In the genomic region with DNA sequence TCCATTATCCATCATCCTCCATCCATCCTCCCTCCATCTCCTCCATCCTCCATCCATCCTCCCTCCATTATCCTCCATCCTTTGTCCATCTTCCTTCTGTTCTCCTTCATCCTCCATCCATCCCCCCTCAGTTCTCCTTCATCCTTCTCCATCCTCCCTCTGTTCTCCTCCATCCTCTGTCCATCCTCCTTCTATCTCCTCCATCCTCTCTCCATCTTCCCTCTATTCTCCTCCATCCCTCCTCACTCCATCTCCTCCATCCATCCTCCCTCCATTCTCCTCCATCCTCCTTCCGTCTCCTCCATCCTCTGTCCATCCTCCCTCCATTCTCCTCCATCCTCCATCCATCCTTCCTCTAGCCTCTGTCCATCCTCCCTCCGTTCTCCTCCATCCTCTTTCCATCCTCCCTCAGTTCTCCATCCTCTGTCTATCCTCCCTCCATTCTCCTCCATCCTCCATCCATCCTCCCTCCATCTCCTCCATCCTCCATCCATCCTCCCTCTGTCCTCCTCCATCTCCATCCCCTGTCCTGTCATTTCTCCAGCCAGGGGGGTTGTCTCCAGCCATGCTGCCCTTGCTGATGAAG, we compare ENCODE assay signal across 1 cellular context.
TF ChIP-seq lines count a peak whose summit lies in the region.

No MANE protein-coding gene starts in this region.

TF ChIP-seq in HEK293, 187 proteins besides CTCF, POLR2A, EP300 and RAD21 (continued from another document):
- TF ChIP-seq, protein P1, sequence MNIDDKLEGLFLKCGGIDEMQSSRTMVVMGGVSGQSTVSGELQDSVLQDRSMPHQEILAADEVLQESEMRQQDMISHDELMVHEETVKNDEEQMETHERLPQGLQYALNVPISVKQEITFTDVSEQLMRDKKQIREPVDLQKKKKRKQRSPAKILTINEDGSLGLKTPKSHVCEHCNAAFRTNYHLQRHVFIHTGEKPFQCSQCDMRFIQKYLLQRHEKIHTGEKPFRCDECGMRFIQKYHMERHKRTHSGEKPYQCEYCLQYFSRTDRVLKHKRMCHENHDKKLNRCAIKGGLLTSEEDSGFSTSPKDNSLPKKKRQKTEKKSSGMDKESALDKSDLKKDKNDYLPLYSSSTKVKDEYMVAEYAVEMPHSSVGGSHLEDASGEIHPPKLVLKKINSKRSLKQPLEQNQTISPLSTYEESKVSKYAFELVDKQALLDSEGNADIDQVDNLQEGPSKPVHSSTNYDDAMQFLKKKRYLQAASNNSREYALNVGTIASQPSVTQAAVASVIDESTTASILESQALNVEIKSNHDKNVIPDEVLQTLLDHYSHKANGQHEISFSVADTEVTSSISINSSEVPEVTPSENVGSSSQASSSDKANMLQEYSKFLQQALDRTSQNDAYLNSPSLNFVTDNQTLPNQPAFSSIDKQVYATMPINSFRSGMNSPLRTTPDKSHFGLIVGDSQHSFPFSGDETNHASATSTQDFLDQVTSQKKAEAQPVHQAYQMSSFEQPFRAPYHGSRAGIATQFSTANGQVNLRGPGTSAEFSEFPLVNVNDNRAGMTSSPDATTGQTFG (tag by site-specific recombination; IDR thresholded peaks at IDR 0.05; ENCODE audit: borderline replicate concordance): 0 out of 2 replicates have a peak, but pooled peaks have one; percentile 13
